In the genomic region with DNA sequence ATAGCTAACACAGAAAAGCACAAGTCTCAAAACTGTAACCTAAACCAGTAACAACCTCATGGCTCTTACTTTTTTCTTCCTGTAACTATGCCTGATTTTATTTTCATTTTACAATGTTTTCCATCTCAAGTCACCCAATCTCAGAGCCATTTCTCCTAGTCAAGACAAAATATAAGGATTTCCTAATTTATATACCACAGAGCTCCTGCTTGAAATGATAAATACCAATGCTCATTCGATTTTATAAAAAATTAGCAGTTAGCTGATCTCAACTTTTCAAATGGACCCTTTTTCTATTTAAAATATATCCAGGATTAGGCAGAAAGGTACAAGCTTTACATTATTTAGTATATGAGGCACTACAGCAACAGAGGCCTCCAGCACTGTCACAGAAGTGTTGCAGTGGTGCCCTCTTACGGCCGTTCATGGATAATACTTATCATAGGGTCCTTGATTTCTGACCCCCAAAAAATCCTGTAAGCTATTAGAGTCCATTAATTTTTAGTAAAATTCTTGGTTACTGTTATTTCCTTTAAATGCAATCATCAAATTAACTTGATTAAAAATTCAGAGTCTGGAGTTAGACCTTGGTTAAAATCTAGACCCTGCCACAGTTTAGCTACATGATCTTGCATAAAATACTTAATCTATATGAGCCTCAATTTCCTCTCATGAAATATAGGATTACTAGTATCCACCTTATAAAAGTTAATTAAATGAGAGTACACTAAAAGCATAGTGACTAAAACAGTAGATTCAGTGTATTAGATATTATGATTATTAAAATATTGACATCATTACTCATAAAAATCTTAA, we compare ENCODE assay signal across 11 cellular contexts.
DNase-seq lines count a peak whose midpoint lies in the region; ATAC-seq, FAIRE-seq and TF ChIP-seq lines count a peak whose summit lies in the region.
"Had no signal": no experiment of that assay in that cellular context is flagged by ENCODE, and none has a peak within 500 bp of the region (broad histone marks: within the 10 kb centered on the region; RNA-seq: fewer than 3 reads in every experiment).

No MANE protein-coding gene starts in this region.

- no peaks in the 10 kb centered on the region for H3K9me3 ChIP-seq in left ventricle myocardium inferior (replicated peaks)
- H3K9me3 ChIP-seq in right cardiac atrium (ENCODE audit: control insufficient read depth, low read length): no peaks in the 10 kb centered on the region
- H3K9me3 ChIP-seq in stomach: no peaks in the 10 kb centered on the region

- H3K27me3 ChIP-seq in left ventricle myocardium inferior (ENCODE audit: low read depth): no peaks in the 10 kb centered on the region
- H3K27me3 ChIP-seq in right cardiac atrium (ENCODE audit: control insufficient read depth, insufficient read depth): no peaks in the 10 kb centered on the region
- H3K27me3 ChIP-seq in stomach: no peaks in the 10 kb centered on the region
- H3K27me3 ChIP-seq: BLaER1 treated with 17β-estradiol and CSF1 and Interleukin-3, amounts not matched to agents 10 nM and 100 nM had no signal

- H3K36me3 ChIP-seq in left ventricle myocardium inferior (peaks cover 80% of the 10 kb centered on the region), stomach (peaks cover 25 to 100% (median 91%) of the 10 kb centered on the region in 4 donors)

- no peak overlapping the region for H3K4me3 ChIP-seq in left ventricle myocardium inferior
- no peak overlapping the region for H3K4me3 ChIP-seq in right cardiac atrium (ENCODE audit: low read length)
- no peak overlapping the region for H3K4me3 ChIP-seq in stomach
- H3K4me3 ChIP-seq: BLaER1 treated with 17β-estradiol and CSF1 and Interleukin-3, amounts not matched to agents 10 nM and 100 nM had no signal

- H3K27ac ChIP-seq in left ventricle myocardium inferior (replicated peaks) (no peak overlapping the region), right cardiac atrium (ENCODE audit: low read length) (no peak overlapping the region), stomach (no peak overlapping the region)
- H3K27ac ChIP-seq: BLaER1 treated with 17β-estradiol and CSF1 and Interleukin-3, amounts not matched to agents 10 nM and 100 nM; parathyroid adenoma had no signal

- TF ChIP-seq EP300 in stomach (IDR thresholded peaks at IDR 0.05): no peak

- no peak for DNase-seq in left ventricle myocardium inferior
- no peak for DNase-seq in right cardiac atrium
- DNase-seq in hepatic stellate cell (ENCODE audit: low spot score): peak; percentile 28
- no peak for DNase-seq in epidermal melanocyte (ENCODE audit: insufficient read length, low spot score)
- DNase-seq in stomach: no peak
- no peak for DNase-seq in NCI-H345 (lab: John Stamatoyannopoulos, UW)
- DNase-seq: activated CD4-positive, alpha-beta T cell treated with anti-CD3 and anti-CD28 coated beads for 4 hours had no signal

- TF ChIP-seq CTCF in left ventricle myocardium inferior (IDR thresholded peaks at IDR 0.05; ENCODE audit: borderline replicate concordance) (peak; percentile 43), stomach (IDR thresholded peaks at IDR 0.05) (peak in 2 of 7 experiments; percentile 19 to 25)

- no peak for TF ChIP-seq POLR2A in stomach (IDR thresholded peaks at IDR 0.05)

- 50% methylated on average over 3 of the region's 3 CpGs for WGBS in right cardiac atrium
- WGBS in stomach, 5 donors: 38 to 61% (median 47%) methylated on average over 3 of the region's 3 CpGs

- H3K4me1 ChIP-seq in left ventricle myocardium inferior (no peaks in the 10 kb centered on the region), right cardiac atrium (ENCODE audit: control insufficient read depth, insufficient read depth, low read length) (no peaks in the 10 kb centered on the region), stomach (peaks cover 0 to 13% (median 0%) of the 10 kb centered on the region in 4 donors)
- H3K4me1 ChIP-seq: parathyroid adenoma had no signal

- intact Hi-C loops in left ventricle myocardium inferior (cut with micrococcal nuclease): no loop called here
- intact Hi-C loops in right cardiac atrium (cut with DNase I): no loop called here
- intact Hi-C loops in stomach (cut with DNase I; ENCODE audit: low total_unique reads): no loop called here

- peak; percentile 9 for FAIRE-seq in TTC549 (lab: Jason Lieb, UNC)

- ATAC-seq in right cardiac atrium: no peak
- no peak for ATAC-seq in GM18868 (IDR thresholded peaks at IDR 0.05; ENCODE audit: unreplicated experiment)
